In the genomic region with DNA sequence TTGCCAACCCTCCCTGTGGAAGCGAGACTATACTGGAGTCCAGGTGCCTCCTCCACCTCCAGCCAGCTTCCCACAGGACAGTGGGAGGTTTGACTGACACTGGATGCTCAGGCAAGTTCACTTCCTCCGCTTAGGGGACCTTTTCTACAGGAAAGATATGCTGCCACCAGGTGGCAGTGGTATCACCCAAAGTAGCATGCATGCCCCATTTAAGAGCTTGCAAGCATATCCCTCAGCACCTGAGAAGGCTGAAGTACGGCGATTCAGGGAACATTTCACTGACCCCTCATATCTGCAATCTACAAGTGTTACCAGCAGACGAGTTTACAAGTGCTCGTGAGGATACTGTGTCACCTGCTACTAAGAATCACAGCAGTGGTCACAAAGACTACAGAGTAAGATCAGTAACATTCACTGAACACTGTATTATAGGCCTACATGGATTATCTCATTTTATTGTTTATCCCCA, we compare ENCODE assay signal across 7 cellular contexts.
DNase-seq lines count a peak whose midpoint lies in the region; ATAC-seq and TF ChIP-seq lines count a peak whose summit lies in the region.

No MANE protein-coding gene starts in this region.

- H3K4me1 ChIP-seq in smooth muscle cell (ENCODE audit: low read depth), result no peaks in the 10 kb centered on the region

- H3K36me3 ChIP-seq in smooth muscle cell (ENCODE audit: low read depth), result no peaks in the 10 kb centered on the region

- ATAC-seq in HG02759 (IDR thresholded peaks at IDR 0.05; ENCODE audit: unreplicated experiment), result peak; percentile 90

- H3K4me3 ChIP-seq in astrocyte of the cerebellum (ENCODE audit: low read depth, low read length) (no peak overlapping the region), smooth muscle cell (no peak overlapping the region)

- in situ Hi-C loops in GM13977 (cut with MboI; ENCODE audit: low pct_unique_long_range_greater_than_20kb, low sequenced_read_pairs, unreplicated experiment) (loop anchor here (10.0 kb wide), 1 partner anchor 74 kb away; a partner anchor contains a TSS), astrocyte of the cerebellum (cut with HindIII; ENCODE audit: low sequenced_read_pairs) (no loop called here)

- H3K27ac ChIP-seq in smooth muscle cell (ENCODE audit: low read depth), result no peak overlapping the region

- H3K9ac ChIP-seq in smooth muscle cell (ENCODE audit: low read depth), result no peak overlapping the region

- no peaks in the 10 kb centered on the region for H3K27me3 ChIP-seq in smooth muscle cell (ENCODE audit: low read depth)

- 20% methylated on average over 6 of the region's 6 CpGs for WGBS in smooth muscle cell (ENCODE audit: low lambda C conversion rate)

- no peaks in the 10 kb centered on the region for H3K9me3 ChIP-seq in smooth muscle cell (replicated peaks; ENCODE audit: low read depth)

- peak; percentile 79 for TF ChIP-seq CTCF in GM13977 (IDR thresholded peaks at IDR 0.05; ENCODE audit: extremely low read depth, insufficient read depth, missing control alignments)
- TF ChIP-seq CTCF in astrocyte of the cerebellum (IDR thresholded peaks at IDR 0.05; ENCODE audit: low read depth, low read length, missing control alignments), result peak; percentile 85
- peak; percentile 62 for TF ChIP-seq CTCF in smooth muscle cell (IDR thresholded peaks at IDR 0.05; ENCODE audit: borderline replicate concordance, insufficient read depth, poor library complexity, severe bottlenecking)

- DNase-seq in GM13977 (ENCODE audit: low spot score) (peak; percentile 59), NCI-H1436 (lab: John Stamatoyannopoulos, UW) (peak; percentile 70), T-helper 22 cell (ENCODE audit: low read depth) (peak; percentile 26), astrocyte of the cerebellum (ENCODE audit: low read depth) (peak; percentile 59), hypothalamus (lab: John Stamatoyannopoulos, UW) (peak in 33 of 51 donors; percentile 6 to 72 (median 27)), smooth muscle cell (lab: John Stamatoyannopoulos, UW; ENCODE audit: unreplicated experiment) (no peak)

- H2AFZ ChIP-seq in smooth muscle cell (ENCODE audit: low read depth), result no peak overlapping the region

- H4K20me1 ChIP-seq in smooth muscle cell (ENCODE audit: low read depth), result no peaks in the 10 kb centered on the region

- H3F3A ChIP-seq in smooth muscle cell (ENCODE audit: low read depth), result no peaks in the 10 kb centered on the region

- H3K79me2 ChIP-seq in smooth muscle cell (ENCODE audit: low read depth), result no peaks in the 10 kb centered on the region

- H3K4me2 ChIP-seq in smooth muscle cell, result no peak overlapping the region
